ENCODE assay signal across 8 cellular contexts in the genomic region with DNA sequence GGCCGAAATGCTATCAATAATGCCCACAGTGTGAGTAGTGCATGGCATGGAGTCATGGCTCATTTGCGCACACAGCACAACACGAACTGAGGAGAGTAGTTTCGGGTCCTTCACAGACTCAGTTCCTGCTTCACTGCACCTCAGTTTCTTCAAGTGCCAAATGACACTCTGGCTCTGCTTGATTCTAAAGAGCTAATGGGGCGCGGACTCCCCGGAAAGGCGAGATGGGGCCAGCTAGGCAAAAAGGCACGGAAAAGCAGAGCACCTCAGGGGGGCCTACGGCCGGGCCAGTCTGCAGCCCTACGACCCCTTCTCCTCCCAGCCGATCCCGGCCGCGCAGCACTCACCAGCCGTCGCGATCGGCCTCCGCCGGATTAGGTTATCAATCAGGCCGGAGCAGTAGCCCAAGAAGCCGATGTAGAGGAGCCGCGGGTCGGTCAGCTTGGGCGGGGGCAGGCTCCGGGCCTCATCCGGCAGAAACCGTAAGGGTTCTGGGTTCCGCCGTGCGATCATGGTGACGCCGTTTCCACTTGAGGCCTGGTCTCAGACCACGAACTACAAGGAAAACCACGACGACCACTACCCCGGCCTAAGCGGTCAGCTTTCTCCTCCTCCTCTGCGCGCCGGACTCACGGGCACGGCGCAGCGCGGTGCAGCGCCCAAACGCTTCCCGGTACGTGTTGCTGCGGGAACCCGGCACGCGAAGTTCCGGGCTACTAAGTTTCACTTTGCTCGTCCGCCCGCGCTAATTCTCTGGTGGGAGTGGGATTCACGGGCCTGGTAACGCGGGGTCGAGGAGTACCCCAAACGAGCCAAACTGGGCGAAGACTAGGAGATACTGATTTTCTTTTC. TPM values are rescaled to one million over a fixed set of nuclear protein-coding genes. Genes with fewer than 3 reads are reported as not detected.
A peak's percentile ranks its signal among the peaks of the same experiment; 100 is the strongest.
DNase-seq lines count a peak whose midpoint lies in the region; ATAC-seq and TF ChIP-seq lines count a peak whose summit lies in the region.

Gene NDUFC2 (minus strand): TSS at position 631 of the 852 bp plus-strand sequence. CDS start 118 bp downstream, at position 513.

- H3K27me3 ChIP-seq in prostate gland (replicated peaks; ENCODE audit: insufficient read depth) (no peaks in the 10 kb centered on the region), upper lobe of right lung (no peaks in the 10 kb centered on the region)

- H3K4me3 Mint-ChIP-seq in T-helper 1 cell treated with Interleukin-12 subunit alpha and Interleukin-12 subunit beta and Interleukin-4 antibody, amounts not matched to agents 30 μg/mL and 1 μg/mL, for 36 hours, result peak within 1 kb of the TSS; percentile 93

- H3K36me3 ChIP-seq in prostate gland (no peaks in the 10 kb centered on the region), upper lobe of right lung (no peaks in the 10 kb centered on the region)

- H3K4me1 ChIP-seq in prostate gland (replicated peaks), result peaks cover 12% of the 10 kb centered on the region
- H3K4me1 ChIP-seq in upper lobe of right lung, result peaks cover 39% of the 10 kb centered on the region

- peaks cover 10% of the 10 kb centered on the region for H3K36me3 Mint-ChIP-seq in T-helper 1 cell treated with Interleukin-12 subunit alpha and Interleukin-12 subunit beta and Interleukin-4 antibody, amounts not matched to agents 30 μg/mL and 1 μg/mL, for 36 hours (ENCODE audit: low read depth)

- DNase-seq in GM12865 (ENCODE audit: low read depth) (peak; percentile 91), NCI-H1105 treated with DMSO at 0.1 percent for 48 hours (lab: John Stamatoyannopoulos, UW) (peak; percentile 83), amygdala (lab: John Stamatoyannopoulos, UW) (peak in 55 of 56 donors; percentile 17 to 86 (median 68)), left ventricle myocardium superior (peak; percentile 90), prostate gland (ENCODE audit: low spot score) (peak; percentile 72), upper lobe of right lung (peak; percentile 91)

- WGBS in prostate gland, result under 1% methylated on average over 68 of the region's 68 CpGs

- H3K4me1 Mint-ChIP-seq in T-helper 1 cell treated with Interleukin-12 subunit alpha and Interleukin-12 subunit beta and Interleukin-4 antibody, amounts not matched to agents 30 μg/mL and 1 μg/mL, for 36 hours (ENCODE audit: low read depth), result peaks cover 44% of the 10 kb centered on the region

- no peaks in the 10 kb centered on the region for H3K9me3 Mint-ChIP-seq in T-helper 1 cell treated with Interleukin-12 subunit alpha and Interleukin-12 subunit beta and Interleukin-4 antibody, amounts not matched to agents 30 μg/mL and 1 μg/mL, for 36 hours

- peak; percentile 88 for ATAC-seq in HG02623 (IDR thresholded peaks at IDR 0.05; ENCODE audit: unreplicated experiment)
- ATAC-seq in left ventricle myocardium superior, result peak; percentile 96
- peak; percentile 98 for ATAC-seq in upper lobe of right lung

- no peaks in the 10 kb centered on the region for H3K27me3 Mint-ChIP-seq in T-helper 1 cell treated with Interleukin-12 subunit alpha and Interleukin-12 subunit beta and Interleukin-4 antibody, amounts not matched to agents 30 μg/mL and 1 μg/mL, for 36 hours (ENCODE audit: low read depth)

- H3K27ac ChIP-seq in prostate gland (peak within 1 kb of the TSS; percentile 83 to 84), upper lobe of right lung (peak within 1 kb of the TSS; percentile 88)

- intact Hi-C loops in left ventricle myocardium superior (cut with micrococcal nuclease) (no loop called here), prostate gland (cut with DNase I) (no loop called here), upper lobe of right lung (cut with DNase I) (no loop called here)

- no peak for TF ChIP-seq CTCF in GM12865 (IDR thresholded peaks at IDR 0.05; ENCODE audit: insufficient read depth, low read depth, low read length, missing control alignments)
- peak in 1 of 4 experiments; percentile 16 for TF ChIP-seq CTCF in prostate gland (IDR thresholded peaks at IDR 0.05)
- TF ChIP-seq CTCF in upper lobe of right lung (IDR thresholded peaks at IDR 0.05), result no peak

- no peaks in the 10 kb centered on the region for H3K9me3 ChIP-seq in prostate gland
- no peaks in the 10 kb centered on the region for H3K9me3 ChIP-seq in upper lobe of right lung

- peak within 1 kb of the TSS; percentile 88 for H3K27ac Mint-ChIP-seq in T-helper 1 cell treated with Interleukin-12 subunit alpha and Interleukin-12 subunit beta and Interleukin-4 antibody, amounts not matched to agents 30 μg/mL and 1 μg/mL, for 36 hours

- H3K4me3 ChIP-seq in GM12865 (ENCODE audit: low read depth, low read length) (peak within 1 kb of the TSS; percentile 81), prostate gland (peak within 1 kb of the TSS; percentile 83 to 87), upper lobe of right lung (peak within 1 kb of the TSS; percentile 97)

- TF ChIP-seq POLR2A in prostate gland (IDR thresholded peaks at IDR 0.05), result peak; percentile 28

RNA-seq across cellular contexts. Expression of gene NDUFC2, which starts in this region (rescaled TPM):
- 348 TPM for total RNA-seq in left ventricle myocardium superior
- total RNA-seq in prostate gland, result 100 to 1,000 TPM; 119 to 193 TPM
- 140 TPM for total RNA-seq in upper lobe of right lung

Comparison
In these comparisons a context has a peak if more than half of its experiments do, and no peak if none do; other contexts are left out.
1. Peak in every context shown above with its lines: DNase-seq, ATAC-seq, H3K4me3 ChIP-seq and H3K27ac ChIP-seq.